Comparison of ENCODE assay signal across 8 cellular contexts in genomic region chr4:77353724-77354315, GRCh38.
DNase-seq lines count a peak whose midpoint lies in the region; ATAC-seq and TF ChIP-seq lines count a peak whose summit lies in the region.
"Not testable (repeated sequence)": the region's sequence is repeated elsewhere in the genome, so short reads cannot be mapped to it uniquely, and the experiment has no call there.

No MANE protein-coding gene starts in this region.

- H3K9me3 ChIP-seq in BLaER1 treated with 17β-estradiol and CSF1 and Interleukin-3, amounts not matched to agents 10 nM and 100 nM (replicated peaks in 1 of 11); heart left ventricle; neural progenitor cell (ENCODE audit: low read depth): not testable (repeated sequence)

- not testable (repeated sequence) for H3K27me3 Mint-ChIP-seq in activated T-cell treated with anti-CD3 and anti-CD28 coated beads, Interleukin-2, amount 50 U/mL, for 4 hours (ENCODE audit: low read depth); neural progenitor cell (ENCODE audit: insufficient read depth, low read depth)

- H3K4me3 Mint-ChIP-seq in activated T-cell treated with anti-CD3 and anti-CD28 coated beads, Interleukin-2, amount 50 U/mL, for 4 hours; neural progenitor cell: not testable (repeated sequence)

- TF ChIP-seq CTCF in heart left ventricle (IDR thresholded peaks at IDR 0.05) (peak in 2 of 12 donors; percentile 7 to 12), neural progenitor cell (IDR thresholded peaks at IDR 0.05) (peak; percentile 39)

- H3K4me3 ChIP-seq in BLaER1 treated with 17β-estradiol and CSF1 and Interleukin-3, amounts not matched to agents 10 nM and 100 nM; heart left ventricle; neural progenitor cell: not testable (repeated sequence)

- not testable (repeated sequence) for DNase-seq in activated T-cell treated with anti-CD3 and anti-CD28 coated beads, Interleukin-2, amount 50 U/mL, for 4 hours; heart left ventricle; neural progenitor cell (ENCODE audit: low spot score)

- intact Hi-C loops in heart left ventricle (cut with DNase I) = loop anchor here in 1 of 10 donors (10.0 kb wide), 1 partner anchor 839 kb away; no protein-coding TSS in a partner anchor

- H3K27ac ChIP-seq in BLaER1 treated with 17β-estradiol and CSF1 and Interleukin-3, amounts not matched to agents 10 nM and 100 nM = peak overlapping the region in 6 of 11 experiments; percentile 29 to 66 (median 45); a peak in 8 of 22 replicates
- not testable (repeated sequence) for H3K27ac ChIP-seq in heart left ventricle, neural progenitor cell

- not testable (repeated sequence) for TF ChIP-seq POLR2A in heart left ventricle (IDR thresholded peaks at IDR 0.05)

- ATAC-seq in GM18909 (IDR thresholded peaks at IDR 0.05; ENCODE audit: poor library complexity, unreplicated experiment) = peak; percentile 49
- peak; percentile 72 for ATAC-seq in GM21717 (IDR thresholded peaks at IDR 0.05; ENCODE audit: unreplicated experiment)
- peak; percentile 68 for ATAC-seq in HG02973 (IDR thresholded peaks at IDR 0.05; ENCODE audit: unreplicated experiment)
- ATAC-seq in HG03565 (IDR thresholded peaks at IDR 0.05; ENCODE audit: unreplicated experiment) = peak; percentile 41
- peak; percentile 38 to 47 for ATAC-seq in activated T-cell treated with anti-CD3 and anti-CD28 coated beads, Interleukin-2, amount 50 U/mL, for 4 hours
- peak in 3 of 4 donors; percentile 35 to 62 (median 44) for ATAC-seq in heart left ventricle

- not testable (repeated sequence) for H3K27me3 ChIP-seq in BLaER1 treated with 17β-estradiol and CSF1 and Interleukin-3, amounts not matched to agents 10 nM and 100 nM; heart left ventricle; neural progenitor cell

- H3K79me2 ChIP-seq in neural progenitor cell (ENCODE audit: low read depth) = not testable (repeated sequence)

- not testable (repeated sequence) for H3K36me3 Mint-ChIP-seq in activated T-cell treated with anti-CD3 and anti-CD28 coated beads, Interleukin-2, amount 50 U/mL, for 4 hours (ENCODE audit: insufficient read depth); neural progenitor cell

- peaks cover 0 to 46% (median 19%) of the 10 kb centered on the region in 10 experiments; a peak in 16 of 20 replicates for H3K4me1 ChIP-seq in BLaER1 treated with 17β-estradiol and CSF1 and Interleukin-3, amounts not matched to agents 10 nM and 100 nM
- H3K4me1 ChIP-seq in heart left ventricle, neural progenitor cell: not testable (repeated sequence)

- peak overlapping the region in 8 of 11 experiments; percentile 29 to 69 (median 59); a peak in 13 of 22 replicates for H3K4me2 ChIP-seq in BLaER1 treated with 17β-estradiol and CSF1 and Interleukin-3, amounts not matched to agents 10 nM and 100 nM
- H3K4me2 ChIP-seq in neural progenitor cell = not testable (repeated sequence)

- not testable (repeated sequence) for H3K9ac ChIP-seq in BLaER1 treated with 17β-estradiol and CSF1 and Interleukin-3, amounts not matched to agents 10 nM and 100 nM; neural progenitor cell

- H2AFZ ChIP-seq in neural progenitor cell (replicated peaks) = not testable (repeated sequence)

- 66 to 87% (median 79%) methylated on average over 3 to 4 of the region's 5 CpGs for WGBS in heart left ventricle, 4 donors

- H3F3A ChIP-seq in neural progenitor cell (ENCODE audit: low read depth) = not testable (repeated sequence)

- not testable (repeated sequence) for H3K27ac Mint-ChIP-seq in neural progenitor cell

- not testable (repeated sequence) for H3K9me3 Mint-ChIP-seq in activated T-cell treated with anti-CD3 and anti-CD28 coated beads, Interleukin-2, amount 50 U/mL, for 4 hours; neural progenitor cell

- not testable (repeated sequence) for H3K36me3 ChIP-seq in BLaER1 treated with 17β-estradiol and CSF1 and Interleukin-3, amounts not matched to agents 10 nM and 100 nM; heart left ventricle; neural progenitor cell

- not testable (repeated sequence) for H3K4me1 Mint-ChIP-seq in activated T-cell treated with anti-CD3 and anti-CD28 coated beads, Interleukin-2, amount 50 U/mL, for 4 hours (ENCODE audit: low read depth); neural progenitor cell

- H4K20me1 ChIP-seq in BLaER1 treated with 17β-estradiol and CSF1 and Interleukin-3, amounts not matched to agents 10 nM and 100 nM; neural progenitor cell (ENCODE audit: low read depth): not testable (repeated sequence)
